8 cellular contexts compared by ENCODE assay signal in the genomic region with DNA sequence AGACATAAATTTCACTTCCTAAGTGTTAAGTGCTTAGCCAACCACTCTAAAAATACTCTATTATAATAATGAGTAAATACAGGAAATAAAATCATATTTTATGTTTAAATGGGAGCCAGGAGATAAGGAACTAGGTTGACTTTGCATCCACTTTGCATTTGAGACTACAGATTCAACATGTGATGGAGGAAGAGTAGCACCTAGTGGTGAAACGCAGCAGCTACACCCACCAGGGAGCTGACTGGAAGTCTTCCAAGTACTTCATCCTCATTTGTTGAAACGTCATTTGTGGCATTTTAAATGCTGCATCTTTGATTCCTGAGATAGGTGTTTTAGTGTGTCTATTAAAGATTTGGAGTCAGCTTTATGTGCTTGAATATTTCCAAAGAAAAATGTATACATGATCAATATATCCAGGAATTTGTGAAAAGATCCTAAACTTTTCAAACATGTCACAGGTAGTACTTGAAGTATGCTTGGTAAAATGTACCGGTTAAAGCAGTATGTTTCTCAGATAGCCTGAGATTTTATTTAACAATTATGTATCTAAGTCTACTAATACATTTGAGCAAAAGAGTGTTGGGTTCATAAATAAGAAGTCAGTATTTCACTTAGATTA. TPM values are rescaled to one million over a fixed set of nuclear protein-coding genes. Genes with fewer than 3 reads are reported as not detected.
DNase-seq lines count a peak whose midpoint lies in the region; ATAC-seq lines count a peak whose summit lies in the region.

No MANE protein-coding gene starts in this region.

- no peak overlapping the region for H2BK5ac ChIP-seq in mesendoderm (ENCODE audit: low read length)

- POLR2A ChIA-PET in CD8-positive, alpha-beta memory T cell (lab: Charles Lee), result no interaction called here

- peaks cover 5 to 45% of the 10 kb centered on the region in 2 donors for H3K27me3 Mint-ChIP-seq in CD8-positive, alpha-beta memory T cell

- H3K23ac ChIP-seq in mesendoderm (ENCODE audit: low read length), result no peak overlapping the region

- no peak overlapping the region for H2AK5ac ChIP-seq in mesendoderm (ENCODE audit: low read length)

- no peak overlapping the region for H3K9ac ChIP-seq in mesendoderm (ENCODE audit: low read length)

- no peaks in the 10 kb centered on the region for H3K79me1 ChIP-seq in mesendoderm (ENCODE audit: low read length)

- H3K27me3 ChIP-seq in CD8-positive, alpha-beta memory T cell (ENCODE audit: insufficient read depth, low read length, poor library complexity, severe bottlenecking), result no peaks in the 10 kb centered on the region
- H3K27me3 ChIP-seq in mesendoderm (ENCODE audit: insufficient read depth, low read length, poor library complexity), result no peaks in the 10 kb centered on the region

- H3K27ac Mint-ChIP-seq in CD8-positive, alpha-beta memory T cell, result no peak overlapping the region

- H4K8ac ChIP-seq in mesendoderm (ENCODE audit: low read depth, low read length), result no peak overlapping the region

- WGBS in mesendoderm (ENCODE audit: extremely low coverage, insufficient coverage, low lambda C conversion rate), result no CpG with 5 or more reads among the region's 3 CpGs

- H3K4ac ChIP-seq in mesendoderm (ENCODE audit: low read depth, low read length), result no peak overlapping the region

- no peaks in the 10 kb centered on the region for H3K79me2 ChIP-seq in mesendoderm (ENCODE audit: control insufficient read depth, insufficient read depth, low read length)

- H3K9me3 ChIP-seq in CD8-positive, alpha-beta memory T cell (ENCODE audit: low read length), result no peaks in the 10 kb centered on the region

- no peak overlapping the region for H2BK120ac ChIP-seq in mesendoderm (ENCODE audit: low read depth, low read length)

- no peak overlapping the region for H3K4me3 ChIP-seq in CD8-positive, alpha-beta memory T cell (ENCODE audit: low read length)
- no peak overlapping the region for H3K4me3 ChIP-seq in mesendoderm (ENCODE audit: low read length)

- H3K4me2 ChIP-seq in mesendoderm (ENCODE audit: low read length), result no peak overlapping the region

- H3K36me3 ChIP-seq in CD8-positive, alpha-beta memory T cell (ENCODE audit: insufficient read depth, low read length), result no peaks in the 10 kb centered on the region
- no peaks in the 10 kb centered on the region for H3K36me3 ChIP-seq in mesendoderm (ENCODE audit: control insufficient read depth, insufficient read depth, low read length)

- no peak overlapping the region for H3K18ac ChIP-seq in mesendoderm (ENCODE audit: low read length)

- peaks cover 0 to 11% (median 7%) of the 10 kb centered on the region in 5 donors for H3K9me3 Mint-ChIP-seq in CD8-positive, alpha-beta memory T cell

- H3K4me1 ChIP-seq in CD8-positive, alpha-beta memory T cell (ENCODE audit: insufficient read depth, low read length), result no peaks in the 10 kb centered on the region
- no peaks in the 10 kb centered on the region for H3K4me1 ChIP-seq in mesendoderm (ENCODE audit: control insufficient read depth, low read depth, low read length)

- no peak overlapping the region for H3K56ac ChIP-seq in mesendoderm (ENCODE audit: low read length)

- H2BK15ac ChIP-seq in mesendoderm (replicated peaks; ENCODE audit: low read depth), result no peak overlapping the region

- CTCF ChIA-PET in CD8-positive, alpha-beta memory T cell (lab: Charles Lee), result interaction anchor here (0.8 to 3.3 kb wide), 8 partner anchors 9 to 1208 kb away, joined by 3 to 34 read pairs (median 8); a partner anchor contains a TSS

- no peaks in the 10 kb centered on the region for H3K4me1 Mint-ChIP-seq in CD8-positive, alpha-beta memory T cell

- H3K27ac ChIP-seq in CD8-positive, alpha-beta memory T cell (ENCODE audit: low read depth, low read length), result no peak overlapping the region
- H3K27ac ChIP-seq in mesendoderm (ENCODE audit: low read depth, low read length), result no peak overlapping the region

- H3K36me3 Mint-ChIP-seq in CD8-positive, alpha-beta memory T cell, result peaks cover 0 to 5% (median 0%) of the 10 kb centered on the region in 3 donors

- no peak overlapping the region for H3K4me3 Mint-ChIP-seq in CD8-positive, alpha-beta memory T cell

- ATAC-seq in GM19438 (IDR thresholded peaks at IDR 0.05; ENCODE audit: low read depth, unreplicated experiment) (peak; percentile 92), HG03457 (IDR thresholded peaks at IDR 0.05; ENCODE audit: unreplicated experiment) (peak; percentile 97)

- DNase-seq in CD8-positive, alpha-beta memory T cell, result peak; percentile 38 to 76 (median 48)
- peak; percentile 93 for DNase-seq in NCI-H82 (lab: John Stamatoyannopoulos, UW)
- DNase-seq in activated CD4-positive, alpha-beta T cell treated with anti-CD3 and anti-CD28 coated beads, Interleukin-2, amount 50 U/mL, for 48 hours, result peak; percentile 65 to 76
- peak; percentile 53 for DNase-seq in effector CD4-positive, alpha-beta T cell
- DNase-seq in mesendoderm, result peak; percentile 81
- DNase-seq in stimulated activated CD8-positive, alpha-beta memory T cell treated with anti-CD3 and anti-CD28 coated beads, Interleukin-7, amount 100 ng/mL, for 24 hours (ENCODE audit: low read depth), result peak; percentile 33

- no peak overlapping the region for H4K5ac ChIP-seq in mesendoderm (ENCODE audit: low read length)

RNA-seq across cellular contexts. Expression of a gene that starts 17.4 kb away (rescaled TPM):
- total RNA-seq in CD8-positive, alpha-beta memory T cell, result 1 to 10 TPM; 5.1 to 5.8 TPM
- polyA plus RNA-seq in CD8-positive, alpha-beta memory T cell, result 0.07 TPM
- polyA plus RNA-seq in mesendoderm (2013, experiment 1 of 2), result 3.4 TPM
- polyA plus RNA-seq in mesendoderm (2013, experiment 2 of 2), result 3.6 TPM

RNA-seq across cellular contexts. Expression of a gene that starts 44.7 kb away (rescaled TPM):
- total RNA-seq in CD8-positive, alpha-beta memory T cell, result not detected
- not detected for polyA plus RNA-seq in CD8-positive, alpha-beta memory T cell
- not detected for polyA plus RNA-seq in mesendoderm (2013, experiment 1 of 2)
- polyA plus RNA-seq in mesendoderm (2013, experiment 2 of 2), result not detected

Comparison
In these comparisons a context has a peak if more than half of its experiments do, and no peak if none do; other contexts are left out.
1. DNase-seq: peak in every context shown above with its lines; median percentile 93 in NCI-H82; 81 in mesendoderm; 70 in activated CD4-positive, alpha-beta T cell treated with anti-CD3 and anti-CD28 coated beads, Interleukin-2, amount 50 U/mL, for 48 hours; 53 in effector CD4-positive, alpha-beta T cell; 48 in CD8-positive, alpha-beta memory T cell; 33 in stimulated activated CD8-positive, alpha-beta memory T cell treated with anti-CD3 and anti-CD28 coated beads, Interleukin-7, amount 100 ng/mL, for 24 hours.